20 cellular contexts compared by ENCODE assay signal in genomic region chr6:81384921-81385320, GRCh38.
DNase-seq lines count a peak whose midpoint lies in the region; ATAC-seq, FAIRE-seq and TF ChIP-seq lines count a peak whose summit lies in the region.
"Had no signal": no experiment of that assay in that cellular context is flagged by ENCODE, and none has a peak within 500 bp of the region (broad histone marks: within the 10 kb centered on the region; RNA-seq: fewer than 3 reads in every experiment).

No MANE protein-coding gene starts in this region.

- no peaks in the 10 kb centered on the region for H3K36me3 Mint-ChIP-seq in astrocyte (ENCODE audit: low read depth, unreplicated experiment)
- H3K36me3 Mint-ChIP-seq: CD14-positive monocyte; CD8-positive, alpha-beta T cell; IgD-negative memory B cell had no signal

- H3K27ac ChIP-seq in GM23248, result no peak overlapping the region
- H3K27ac ChIP-seq in astrocyte (ENCODE audit: low read depth, low read length), result no peak overlapping the region
- H3K27ac ChIP-seq in osteoblast (ENCODE audit: low read depth, low read length), result no peak overlapping the region

- H4K20me1 ChIP-seq in GM23248 (ENCODE audit: insufficient read depth) (no peaks in the 10 kb centered on the region), astrocyte (ENCODE audit: insufficient read depth, low read length) (no peaks in the 10 kb centered on the region), osteoblast (ENCODE audit: insufficient read depth, low read length) (no peaks in the 10 kb centered on the region)

- in situ Hi-C loops in GM23248 (cut with MboI), result no loop called here

- H3K4me1 ChIP-seq in GM23248 (ENCODE audit: insufficient read depth) (peaks cover 13% of the 10 kb centered on the region), astrocyte (ENCODE audit: insufficient read depth, low read length) (no peaks in the 10 kb centered on the region), osteoblast (ENCODE audit: insufficient read depth, low read length) (no peaks in the 10 kb centered on the region)

- no peaks in the 10 kb centered on the region; the same call in 1 of the 2 replicates for H3F3A ChIP-seq in GM23248 (ENCODE audit: insufficient read depth)

- H3K36me3 ChIP-seq in GM23248 (ENCODE audit: low read depth) (no peaks in the 10 kb centered on the region), astrocyte (ENCODE audit: insufficient read depth, low read length) (no peaks in the 10 kb centered on the region), osteoblast (ENCODE audit: insufficient read depth, low read length) (no peaks in the 10 kb centered on the region), H7 (replicated peaks; ENCODE audit: control insufficient read depth, insufficient read depth, low read length) (no peaks in the 10 kb centered on the region)

- ATAC-seq in HG02678 (IDR thresholded peaks at IDR 0.05; ENCODE audit: unreplicated experiment), result no peak
- ATAC-seq: CD8-positive, alpha-beta T cell had no signal

- H3K27me3 Mint-ChIP-seq in astrocyte (ENCODE audit: low read depth, unreplicated experiment), result no peaks in the 10 kb centered on the region
- H3K27me3 Mint-ChIP-seq: IgD-negative memory B cell had no signal

- H3K79me2 ChIP-seq in GM23248 (ENCODE audit: insufficient read depth) (no peaks in the 10 kb centered on the region), astrocyte (ENCODE audit: insufficient read depth, low read length) (no peaks in the 10 kb centered on the region), osteoblast (ENCODE audit: insufficient read depth, low read length) (no peaks in the 10 kb centered on the region)

- peak; percentile 84 for DNase-seq in AG10803 (ENCODE audit: low read depth)
- peak; percentile 35 for DNase-seq in GM23248
- DNase-seq in astrocyte (ENCODE audit: low read depth), result no peak
- peak; percentile 44 for DNase-seq in osteoblast (ENCODE audit: insufficient read length, low spot score, missing footprints)
- no peak for DNase-seq in activated gamma-delta T cell (lab: John Stamatoyannopoulos, UW)
- no peak for DNase-seq in SKM-1 treated with dmso at 0.1 percent for 144 hours (lab: John Stamatoyannopoulos, UW; ENCODE audit: unreplicated experiment)
- no peak for DNase-seq in H7
- DNase-seq: CD8-positive, alpha-beta T cell; COR-L47; DMS153; DMS79 treated with DMSO at 0.1 percent for 48 hours; GF-D8; KG1 had no signal

- WGBS in GM23248 (ENCODE audit: low coverage in 1 of 2, low lambda C conversion rate in 2 of 2, missing lambda C conversion rate in 2 of 2), 2 experiments, result 0 to 4% methylated on average over 2 of the region's 2 CpGs

- H3K27me3 ChIP-seq in GM23248 (replicated peaks; ENCODE audit: insufficient read depth) (no peaks in the 10 kb centered on the region), astrocyte (ENCODE audit: insufficient read depth, low read length) (no peaks in the 10 kb centered on the region), osteoblast (ENCODE audit: insufficient read depth, low read length) (no peaks in the 10 kb centered on the region), H7 (ENCODE audit: control insufficient read depth, insufficient read depth, low read length) (no peaks in the 10 kb centered on the region)

- H3K9me2 ChIP-seq in GM23248 (ENCODE audit: insufficient read depth), result no peaks in the 10 kb centered on the region; the same call in 1 of the 2 replicates

- no peak overlapping the region for H3K27ac Mint-ChIP-seq in astrocyte (ENCODE audit: unreplicated experiment)
- H3K27ac Mint-ChIP-seq: CD14-positive monocyte; CD8-positive, alpha-beta T cell; IgD-negative memory B cell had no signal

- H3K4me3 ChIP-seq in AG10803 (ENCODE audit: low read length), result no peak overlapping the region
- no peak overlapping the region for H3K4me3 ChIP-seq in GM23248
- no peak overlapping the region for H3K4me3 ChIP-seq in astrocyte (ENCODE audit: insufficient read depth, low read depth, low read length)
- no peak overlapping the region for H3K4me3 ChIP-seq in osteoblast (ENCODE audit: insufficient read depth, low read length)
- no peak overlapping the region for H3K4me3 ChIP-seq in H7 (ENCODE audit: insufficient read depth, low read depth, low read length)

- no peak overlapping the region for H2AFZ ChIP-seq in GM23248
- H2AFZ ChIP-seq in astrocyte (ENCODE audit: low read depth, low read length), result no peak overlapping the region
- no peak overlapping the region for H2AFZ ChIP-seq in osteoblast (ENCODE audit: low read length)

- no peaks in the 10 kb centered on the region for H3K9me3 Mint-ChIP-seq in astrocyte (ENCODE audit: unreplicated experiment)

- peak; percentile 54 for FAIRE-seq in astrocyte (lab: Jason Lieb, UNC)
- FAIRE-seq: D721Med, GM12891, GM19239, H54 had no signal

- no peak overlapping the region for H3K9ac ChIP-seq in GM23248
- H3K9ac ChIP-seq in astrocyte (ENCODE audit: low read length), result no peak overlapping the region

- H3K4me2 ChIP-seq in GM23248 (ENCODE audit: unreplicated experiment) (no peak overlapping the region), astrocyte (ENCODE audit: low read length) (no peak overlapping the region), osteoblast (ENCODE audit: insufficient read depth, low read length) (no peak overlapping the region)

- no peaks in the 10 kb centered on the region for H3K4me1 Mint-ChIP-seq in astrocyte (ENCODE audit: low read depth, unreplicated experiment)
- H3K4me1 Mint-ChIP-seq: CD14-positive monocyte, IgD-negative memory B cell had no signal

- TF ChIP-seq CTCF in AG10803 (conservative IDR thresholded peaks at IDR 0.05; ENCODE audit: low read length) (no peak), astrocyte (IDR thresholded peaks at IDR 0.05; ENCODE audit: insufficient read depth, low read depth, low read length) (no peak), osteoblast (IDR thresholded peaks at IDR 0.05; ENCODE audit: extremely low read depth, low read depth, low read length) (no peak)

- no peak overlapping the region for H3K4me3 Mint-ChIP-seq in astrocyte (ENCODE audit: unreplicated experiment)
- H3K4me3 Mint-ChIP-seq: CD14-positive monocyte; CD8-positive, alpha-beta T cell; IgD-negative memory B cell had no signal

- H3K9me3 ChIP-seq in GM23248 (ENCODE audit: low read depth) (no peaks in the 10 kb centered on the region), astrocyte (ENCODE audit: insufficient read depth, low read depth, low read length) (no peaks in the 10 kb centered on the region), osteoblast (ENCODE audit: low read depth, low read length) (no peaks in the 10 kb centered on the region)

Comparison
In these comparisons a context has a peak if more than half of its experiments do, and no peak if none do; other contexts are left out.
1. DNase-seq: peak in AG10803 (single experiment), GM23248 (single experiment) and osteoblast (single experiment); none in astrocyte (single experiment), activated gamma-delta T cell (single experiment), SKM-1 treated with dmso at 0.1 percent for 144 hours (single experiment) and H7 (single experiment).